Comparison of ENCODE assay signal across 3 cellular contexts in genomic region chr11:117464778-117465177, GRCh38.
"Had no signal": no experiment of that assay in that cellular context is flagged by ENCODE, and none has a peak within 500 bp of the region (broad histone marks: within the 10 kb centered on the region; RNA-seq: fewer than 3 reads in every experiment).

No MANE protein-coding gene starts in this region.

- H3K4me3 ChIP-seq: GM12878 had no signal

- DNase-seq: GDM1, GF-D8 had no signal
